Comparison of ENCODE assay signal across 36 cellular contexts in the genomic region with DNA sequence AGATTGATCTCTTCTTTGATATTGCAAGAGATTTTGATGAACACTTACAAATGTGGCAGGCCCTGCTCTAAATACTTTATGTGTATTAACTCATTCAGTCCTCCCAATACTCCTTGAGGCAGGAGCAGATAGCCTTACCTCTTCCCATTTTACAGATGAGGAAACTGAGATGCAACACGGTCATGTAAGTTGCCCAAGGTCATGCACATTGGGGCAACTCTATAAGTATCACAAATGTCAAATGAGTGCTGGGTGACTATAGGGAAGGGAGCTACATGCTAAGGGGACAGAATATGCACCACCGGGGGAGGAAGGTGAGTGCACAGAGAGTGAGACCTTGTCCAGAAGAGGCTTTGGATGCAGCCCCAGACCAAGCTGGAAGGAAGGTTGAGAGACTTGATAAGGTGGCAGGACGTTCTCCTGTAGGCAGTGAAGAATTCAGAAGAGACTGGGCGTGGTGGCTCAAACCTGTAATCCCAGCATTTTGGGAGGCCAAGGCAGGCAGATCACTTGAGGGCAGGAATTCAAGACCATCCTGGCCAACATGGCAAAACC.
"Had no signal": no experiment of that assay in that cellular context is flagged by ENCODE, and none has a peak within 500 bp of the region (broad histone marks: within the 10 kb centered on the region; RNA-seq: fewer than 3 reads in every experiment).

No MANE protein-coding gene starts in this region.

- H3K9me3 ChIP-seq: body of pancreas, breast epithelium had no signal

- H3K27me3 ChIP-seq: adrenal gland, body of pancreas, brain microvascular endothelial cell, breast epithelium had no signal

- H3K27me3 Mint-ChIP-seq: activated B cell treated with CpG ODN at 0.5 μM for 24 hours; activated CD4-positive, alpha-beta memory T cell treated with anti-CD3 and anti-CD28 coated beads for 36 hours; activated CD4-positive, alpha-beta T cell treated with anti-CD3 and anti-CD28 coated beads, Interleukin-2, amount 10 ng/mL, durations not matched to agents 24 days and 14 days; activated CD8-positive, alpha-beta T cell treated with anti-CD3 and anti-CD28 coated beads for 36 hours; activated naive CD4-positive, alpha-beta T cell treated with anti-CD3 and anti-CD28 coated beads, Interleukin-2, amount 10 ng/mL, durations not matched to agents 7 days and 5 days; activated naive CD4-positive, alpha-beta T cell treated with anti-CD3 and anti-CD28 coated beads, Interleukin-2, amount 50 U/mL, for 24 hours; activated naive CD8-positive, alpha-beta T cell treated with anti-CD3 and anti-CD28 coated beads for 36 hours; activated T-helper 17 cell treated with anti-CD3 and anti-CD28 coated beads, Interleukin-2, amount 50 U/mL, for 72 hours had no signal

- H3K36me3 Mint-ChIP-seq: activated CD4-positive, alpha-beta memory T cell treated with anti-CD3 and anti-CD28 coated beads for 36 hours had no signal

- H3K36me3 ChIP-seq: adrenal gland, brain microvascular endothelial cell, breast epithelium had no signal

- DNase-seq: activated B cell treated with CpG ODN at 0.5 μM for 24 hours; activated CD4-positive, alpha-beta memory T cell treated with anti-CD3 and anti-CD28 coated beads for 36 hours; activated CD4-positive, alpha-beta T cell treated with anti-CD3 and anti-CD28 coated beads for 4 hours; activated CD4-positive, alpha-beta T cell treated with anti-CD3 and anti-CD28 coated beads, Interleukin-2, amount 10 ng/mL, durations not matched to agents 24 days and 14 days; activated CD4-positive, alpha-beta T cell treated with anti-CD3 and anti-CD28 coated beads, Interleukin-2, amount 50 U/mL, for 1 hour; activated CD4-positive, alpha-beta T cell treated with anti-CD3 and anti-CD28 coated beads, Interleukin-2, amount 50 U/mL, for 4 hours; activated CD4-positive, CD25-positive, alpha-beta regulatory T cell treated with anti-CD3 and anti-CD28 coated beads, Interleukin-2, amount 50 U/mL, for 72 hours; activated CD8-positive, alpha-beta T cell treated with anti-CD3 and anti-CD28 coated beads for 36 hours; activated effector memory CD4-positive, alpha-beta T cell treated with anti-CD3 and anti-CD28 coated beads, Interleukin-2, amount 50 U/mL, for 16 hours; activated gamma-delta T cell treated with Interleukin-2 at 50 U/mL for 16 hours; activated naive CD4-positive, alpha-beta T cell; activated naive CD4-positive, alpha-beta T cell treated with anti-CD3 and anti-CD28 coated beads, Interleukin-2, amount 10 ng/mL, durations not matched to agents 7 days and 5 days; activated naive CD8-positive, alpha-beta T cell treated with anti-CD3 and anti-CD28 coated beads for 36 hours; activated T-cell treated with anti-CD3 and anti-CD28 coated beads for 4 hours; activated T-cell treated with anti-CD3 and anti-CD28 coated beads, Interleukin-2, amount 50 U/mL, for 1 hour; activated T-cell treated with anti-CD3 and anti-CD28 coated beads, Interleukin-2, amount 50 U/mL, for 4 hours; activated T-cell treated with anti-CD3 and anti-CD28 coated beads, Interleukin-2, amount 50 U/mL, for 72 hours; adrenal gland; amniotic stem cell; aorta; body of pancreas; brain microvascular endothelial cell; central memory CD4-positive, alpha-beta T cell; SW 1271; T-helper 1 cell; T-helper 2 cell; T-helper 9 cell had no signal

- FAIRE-seq: astrocyte, TTC549 had no signal

- H3K27ac Mint-ChIP-seq: activated B cell treated with CpG ODN at 0.5 μM for 24 hours; activated CD4-positive, alpha-beta memory T cell treated with anti-CD3 and anti-CD28 coated beads for 36 hours; activated CD4-positive, alpha-beta T cell treated with anti-CD3 and anti-CD28 coated beads, Interleukin-2, amount 10 ng/mL, durations not matched to agents 24 days and 14 days; activated CD8-positive, alpha-beta T cell treated with anti-CD3 and anti-CD28 coated beads for 36 hours; activated naive CD4-positive, alpha-beta T cell treated with anti-CD3 and anti-CD28 coated beads, Interleukin-2, amount 10 ng/mL, durations not matched to agents 7 days and 5 days; activated naive CD4-positive, alpha-beta T cell treated with anti-CD3 and anti-CD28 coated beads, Interleukin-2, amount 50 U/mL, for 24 hours; activated naive CD8-positive, alpha-beta T cell treated with anti-CD3 and anti-CD28 coated beads for 36 hours; activated T-cell treated with anti-CD3 and anti-CD28 coated beads, Interleukin-2, amount 50 U/mL, for 72 hours; activated T-helper 1 cell treated with anti-CD3 and anti-CD28 coated beads, Interleukin-12 subunit alpha, Interleukin-12 subunit beta, Interleukin-2, Interleukin-4 antibody, amounts not matched to agents 30 ng/mL and 10 ng/mL and 1 ng/mL, durations not matched to agents 14 hours and 24 hours and 36 hours; activated T-helper 17 cell treated with anti-CD3 and anti-CD28 coated beads, Interleukin-2, amount 50 U/mL, for 72 hours; T-helper 1 cell treated with Interleukin-12 subunit alpha and Interleukin-12 subunit beta and Interleukin-4 antibody, amounts not matched to agents 30 μg/mL and 1 μg/mL, for 36 hours; T-helper 2 cell treated with Interferon-gamma antibody and Interleukin-4, amounts not matched to agents 5 μg/mL and 100 μg/mL, for 36 hours had no signal

- H3K27ac ChIP-seq: adrenal gland, body of pancreas, brain microvascular endothelial cell, breast epithelium, VCaP had no signal

- ATAC-seq: activated CD8-positive, alpha-beta T cell treated with anti-CD3 and anti-CD28 coated beads for 36 hours; activated T-cell treated with anti-CD3 and anti-CD28 coated beads, Interleukin-2, amount 50 U/mL, for 4 hours; activated T-cell treated with anti-CD3 and anti-CD28 coated beads, Interleukin-2, amount 50 U/mL, for 72 hours; activated T-helper 17 cell treated with anti-CD3 and anti-CD28 coated beads, Interleukin-2, amount 50 U/mL, for 72 hours; body of pancreas had no signal

- H3K4me1 ChIP-seq: adrenal gland, body of pancreas, breast epithelium had no signal

- H3K4me1 Mint-ChIP-seq: activated B cell treated with CpG ODN at 0.5 μM for 24 hours; activated CD4-positive, alpha-beta T cell treated with anti-CD3 and anti-CD28 coated beads, Interleukin-2, amount 10 ng/mL, durations not matched to agents 24 days and 14 days; activated naive CD4-positive, alpha-beta T cell treated with anti-CD3 and anti-CD28 coated beads, Interleukin-2, amount 10 ng/mL, durations not matched to agents 7 days and 5 days; activated naive CD4-positive, alpha-beta T cell treated with anti-CD3 and anti-CD28 coated beads, Interleukin-2, amount 50 U/mL, for 24 hours; activated naive CD8-positive, alpha-beta T cell treated with anti-CD3 and anti-CD28 coated beads for 36 hours; activated T-helper 17 cell treated with anti-CD3 and anti-CD28 coated beads, Interleukin-2, amount 50 U/mL, for 72 hours had no signal

- H3K9me3 Mint-ChIP-seq: activated CD4-positive, alpha-beta memory T cell treated with anti-CD3 and anti-CD28 coated beads for 36 hours; activated CD4-positive, alpha-beta T cell treated with anti-CD3 and anti-CD28 coated beads, Interleukin-2, amount 10 ng/mL, durations not matched to agents 24 days and 14 days; activated CD8-positive, alpha-beta T cell treated with anti-CD3 and anti-CD28 coated beads for 36 hours; activated naive CD4-positive, alpha-beta T cell treated with anti-CD3 and anti-CD28 coated beads, Interleukin-2, amount 10 ng/mL, durations not matched to agents 7 days and 5 days; activated naive CD8-positive, alpha-beta T cell treated with anti-CD3 and anti-CD28 coated beads for 36 hours; activated T-cell treated with anti-CD3 and anti-CD28 coated beads, Interleukin-2, amount 50 U/mL, for 72 hours; activated T-helper 1 cell treated with anti-CD3 and anti-CD28 coated beads, Interleukin-12 subunit alpha, Interleukin-12 subunit beta, Interleukin-2, Interleukin-4 antibody, amounts not matched to agents 30 ng/mL and 10 ng/mL and 1 ng/mL, durations not matched to agents 14 hours and 24 hours and 36 hours; activated T-helper 17 cell treated with anti-CD3 and anti-CD28 coated beads, Interleukin-2, amount 50 U/mL, for 72 hours; T-helper 1 cell treated with Interleukin-12 subunit alpha and Interleukin-12 subunit beta and Interleukin-4 antibody, amounts not matched to agents 30 μg/mL and 1 μg/mL, for 36 hours; T-helper 2 cell treated with Interferon-gamma antibody and Interleukin-4, amounts not matched to agents 5 μg/mL and 100 μg/mL, for 36 hours had no signal

- H3K4me3 ChIP-seq: adrenal gland, body of pancreas, breast epithelium had no signal

- H3K4me3 Mint-ChIP-seq: activated B cell treated with CpG ODN at 0.5 μM for 24 hours; activated CD4-positive, alpha-beta memory T cell treated with anti-CD3 and anti-CD28 coated beads for 36 hours; activated CD4-positive, alpha-beta T cell treated with anti-CD3 and anti-CD28 coated beads, Interleukin-2, amount 10 ng/mL, durations not matched to agents 24 days and 14 days; activated CD8-positive, alpha-beta T cell treated with anti-CD3 and anti-CD28 coated beads for 36 hours; activated naive CD4-positive, alpha-beta T cell treated with anti-CD3 and anti-CD28 coated beads, Interleukin-2, amount 10 ng/mL, durations not matched to agents 7 days and 5 days; activated naive CD4-positive, alpha-beta T cell treated with anti-CD3 and anti-CD28 coated beads, Interleukin-2, amount 50 U/mL, for 24 hours; activated naive CD8-positive, alpha-beta T cell treated with anti-CD3 and anti-CD28 coated beads for 36 hours; activated T-cell treated with anti-CD3 and anti-CD28 coated beads, Interleukin-2, amount 50 U/mL, for 4 hours; activated T-cell treated with anti-CD3 and anti-CD28 coated beads, Interleukin-2, amount 50 U/mL, for 72 hours; activated T-helper 1 cell treated with anti-CD3 and anti-CD28 coated beads, Interleukin-12 subunit alpha, Interleukin-12 subunit beta, Interleukin-2, Interleukin-4 antibody, amounts not matched to agents 30 ng/mL and 10 ng/mL and 1 ng/mL, durations not matched to agents 14 hours and 24 hours and 36 hours; activated T-helper 17 cell treated with anti-CD3 and anti-CD28 coated beads, Interleukin-2, amount 50 U/mL, for 72 hours; T-helper 1 cell treated with Interleukin-12 subunit alpha and Interleukin-12 subunit beta and Interleukin-4 antibody, amounts not matched to agents 30 μg/mL and 1 μg/mL, for 36 hours; T-helper 2 cell treated with Interferon-gamma antibody and Interleukin-4, amounts not matched to agents 5 μg/mL and 100 μg/mL, for 36 hours had no signal
